ENCODE assay signal across 17 cellular contexts in the genomic region with DNA sequence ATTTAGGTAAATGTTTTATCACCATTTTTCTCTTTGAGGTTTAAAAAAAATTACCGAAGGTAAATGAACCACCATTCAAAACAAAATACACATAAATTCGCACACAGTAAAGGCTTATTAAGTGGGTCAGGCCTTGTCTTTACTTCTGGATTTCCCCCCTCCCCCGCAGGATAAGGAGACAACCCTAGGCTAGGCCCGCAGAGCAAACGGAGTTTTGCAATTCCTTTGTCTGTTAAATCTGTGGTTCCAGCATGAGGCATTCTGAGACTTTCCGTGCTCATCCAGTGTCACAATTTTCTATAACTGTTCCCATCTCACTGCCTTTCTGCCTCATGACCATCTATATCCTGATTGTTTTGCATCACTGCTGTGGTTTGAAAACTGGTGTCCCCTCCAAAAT.
A peak's percentile ranks its signal among the peaks of the same experiment; 100 is the strongest.
DNase-seq lines count a peak whose midpoint lies in the region; ATAC-seq and TF ChIP-seq lines count a peak whose summit lies in the region.
"Had no signal": no experiment of that assay in that cellular context is flagged by ENCODE, and none has a peak within 500 bp of the region (broad histone marks: within the 10 kb centered on the region; RNA-seq: fewer than 3 reads in every experiment).

No MANE protein-coding gene starts in this region.

- H3K9ac ChIP-seq in endodermal cell (ENCODE audit: extremely low read depth, low read length, poor library complexity, severe bottlenecking): no peak overlapping the region
- H3K9ac ChIP-seq in mesendoderm (ENCODE audit: low read length): no peak overlapping the region
- H3K9ac ChIP-seq in PC-3 (ENCODE audit: low read length): no peak overlapping the region

- POLR2A ChIA-PET in PC-3 (lab: Charles Lee; ENCODE audit: unreplicated experiment): no interaction called here
- POLR2A ChIA-PET in CD8-positive, alpha-beta T cell (lab: Charles Lee): no interaction called here

- no peak overlapping the region for H3K4me3 Mint-ChIP-seq in endodermal cell
- no peak overlapping the region for H3K4me3 Mint-ChIP-seq in CD8-positive, alpha-beta T cell
- H3K4me3 Mint-ChIP-seq: B cell; CD4-positive, alpha-beta T cell had no signal

- H3K36me3 ChIP-seq in endodermal cell (ENCODE audit: control insufficient read depth, insufficient read depth, low read length) (no peaks in the 10 kb centered on the region), mesendoderm (ENCODE audit: control insufficient read depth, insufficient read depth, low read length) (no peaks in the 10 kb centered on the region), WERI-Rb-1 (no peaks in the 10 kb centered on the region), PC-3 (ENCODE audit: low read depth, low read length) (no peaks in the 10 kb centered on the region)
- no peaks in the 10 kb centered on the region for H3K36me3 ChIP-seq in CD8-positive, alpha-beta T cell (ENCODE audit: insufficient read depth, low read length)

- H3K4me2 ChIP-seq in mesendoderm (ENCODE audit: low read length) (no peak overlapping the region), PC-3 (ENCODE audit: low read length) (no peak overlapping the region)

- H3K4me3 ChIP-seq in NB4 (ENCODE audit: low read depth, low read length) (no peak overlapping the region), endodermal cell (ENCODE audit: low read length) (no peak overlapping the region), mesendoderm (ENCODE audit: low read length) (no peak overlapping the region), WERI-Rb-1 (ENCODE audit: low read depth, low read length) (no peak overlapping the region), PC-3 (ENCODE audit: low read length) (no peak overlapping the region)
- no peak overlapping the region for H3K4me3 ChIP-seq in CD8-positive, alpha-beta T cell (ENCODE audit: low read depth, low read length)

- WGBS in endodermal cell (ENCODE audit: insufficient coverage in 1 of 2, insufficient read length in 1 of 2), 2 experiments: 56 to 63% methylated on average over 5 to 6 of the region's 6 CpGs
- WGBS in mesendoderm (ENCODE audit: extremely low coverage, insufficient coverage, low lambda C conversion rate): no CpG with 5 or more reads among the region's 6 CpGs

- no peak overlapping the region for H3K27ac ChIP-seq in endodermal cell (ENCODE audit: low read depth, low read length)
- no peak overlapping the region for H3K27ac ChIP-seq in mesendoderm (ENCODE audit: low read depth, low read length)
- no peak overlapping the region for H3K27ac ChIP-seq in WERI-Rb-1
- no peak overlapping the region for H3K27ac ChIP-seq in PC-3 (ENCODE audit: low read length)
- H3K27ac ChIP-seq in CD8-positive, alpha-beta T cell (ENCODE audit: low read depth, low read length): no peak overlapping the region

- no peaks in the 10 kb centered on the region for H3K9me3 ChIP-seq in endodermal cell (ENCODE audit: control insufficient read depth, low read length)
- no peaks in the 10 kb centered on the region for H3K9me3 ChIP-seq in WERI-Rb-1 (ENCODE audit: severe bottlenecking)
- no peaks in the 10 kb centered on the region for H3K9me3 ChIP-seq in PC-3 (ENCODE audit: low read length)
- H3K9me3 ChIP-seq in CD8-positive, alpha-beta T cell (ENCODE audit: low read length): no peaks in the 10 kb centered on the region

- H3K9me3 Mint-ChIP-seq in endodermal cell: no peaks in the 10 kb centered on the region
- no peaks in the 10 kb centered on the region for H3K9me3 Mint-ChIP-seq in CD8-positive, alpha-beta T cell
- H3K9me3 Mint-ChIP-seq: CD4-positive, alpha-beta T cell had no signal

- H4K8ac ChIP-seq in mesendoderm (ENCODE audit: low read depth, low read length): peak overlapping the region; percentile 28

- H3F3A ChIP-seq in PC-3 (ENCODE audit: low read length, unreplicated experiment): no peaks in the 10 kb centered on the region

- no peaks in the 10 kb centered on the region for H3K4me1 ChIP-seq in endodermal cell (ENCODE audit: control insufficient read depth, insufficient read depth, low read length)
- no peaks in the 10 kb centered on the region for H3K4me1 ChIP-seq in mesendoderm (ENCODE audit: control insufficient read depth, low read depth, low read length)
- no peaks in the 10 kb centered on the region for H3K4me1 ChIP-seq in PC-3 (ENCODE audit: insufficient read depth, low read length)
- no peaks in the 10 kb centered on the region for H3K4me1 ChIP-seq in CD8-positive, alpha-beta T cell (ENCODE audit: insufficient read depth, low read length)

- H3K79me1 ChIP-seq in mesendoderm (ENCODE audit: low read length): no peaks in the 10 kb centered on the region

- H2BK5ac ChIP-seq in mesendoderm (ENCODE audit: low read length): no peak overlapping the region

- no peak for ATAC-seq in PC-3
- ATAC-seq in CD8-positive, alpha-beta T cell: no peak

- H4K5ac ChIP-seq in mesendoderm (ENCODE audit: low read length): no peak overlapping the region

- peak overlapping the region; percentile 44 for H3K27ac Mint-ChIP-seq in endodermal cell
- no peak overlapping the region for H3K27ac Mint-ChIP-seq in CD8-positive, alpha-beta T cell
- H3K27ac Mint-ChIP-seq: B cell; CD4-positive, alpha-beta T cell had no signal

- no TSS peak for BruUV-seq in PC-3 (replicated peaks; lab: Mats Ljungman, UMichigan)

- H3K56ac ChIP-seq in mesendoderm (ENCODE audit: low read length): no peak overlapping the region

- TF ChIP-seq CTCF in NB4 (IDR thresholded peaks at IDR 0.05; ENCODE audit: low read depth, low read length) (no peak), endodermal cell (conservative IDR thresholded peaks at IDR 0.05) (no peak), WERI-Rb-1 (IDR thresholded peaks at IDR 0.05; ENCODE audit: low read depth, low read length) (no peak), PC-3 (conservative IDR thresholded peaks at IDR 0.05; ENCODE audit: low read depth, low read length) (no peak)
- TF ChIP-seq CTCF in CD8-positive, alpha-beta T cell (IDR thresholded peaks at IDR 0.05): no peak

- no peak overlapping the region for H2AFZ ChIP-seq in PC-3 (ENCODE audit: low read length)

- H2BK15ac ChIP-seq in mesendoderm (replicated peaks; ENCODE audit: low read depth): no peak overlapping the region

- CTCF ChIA-PET in PC-3 (lab: Charles Lee): no interaction called here
- CTCF ChIA-PET in CD8-positive, alpha-beta T cell (lab: Charles Lee): no interaction called here

- no peaks in the 10 kb centered on the region for H4K20me1 ChIP-seq in PC-3 (ENCODE audit: low read length)

- H2BK120ac ChIP-seq in mesendoderm (ENCODE audit: low read depth, low read length): no peak overlapping the region

- H3K4ac ChIP-seq in mesendoderm (ENCODE audit: low read depth, low read length): no peak overlapping the region

- no peaks in the 10 kb centered on the region for H3K79me2 ChIP-seq in mesendoderm (ENCODE audit: control insufficient read depth, insufficient read depth, low read length)
- no peaks in the 10 kb centered on the region for H3K79me2 ChIP-seq in PC-3 (ENCODE audit: low read length)

- TF ChIP-seq POLR2A in NB4 (IDR thresholded peaks at IDR 0.05; ENCODE audit: extremely low read depth, insufficient read length): no peak

- H3K23ac ChIP-seq in mesendoderm (ENCODE audit: low read length): no peak overlapping the region

- no peaks in the 10 kb centered on the region for H3K36me3 Mint-ChIP-seq in endodermal cell (ENCODE audit: low read depth)
- no peaks in the 10 kb centered on the region for H3K36me3 Mint-ChIP-seq in CD8-positive, alpha-beta T cell

- H3K27me3 ChIP-seq in endodermal cell (ENCODE audit: control insufficient read depth, insufficient read depth, low read length, poor library complexity, severe bottlenecking) (no peaks in the 10 kb centered on the region), mesendoderm (ENCODE audit: insufficient read depth, low read length, poor library complexity) (no peaks in the 10 kb centered on the region), WERI-Rb-1 (ENCODE audit: insufficient read depth, low read depth, severe bottlenecking) (peaks cover 6% of the 10 kb centered on the region), PC-3 (ENCODE audit: low read length) (peaks cover 22% of the 10 kb centered on the region; the same call in 1 of the 2 replicates)
- H3K27me3 ChIP-seq in CD8-positive, alpha-beta T cell (ENCODE audit: insufficient read depth, low read length): no peaks in the 10 kb centered on the region

- DNase-seq in NB4 (ENCODE audit: low read depth) (peak; percentile 1), SKM-1 treated with dmso at 0.1 percent for 144 hours (lab: John Stamatoyannopoulos, UW; ENCODE audit: unreplicated experiment) (peak; percentile 36), endodermal cell (no peak), mesendoderm (no peak), WERI-Rb-1 (no peak), PC-3 (no peak), hypothalamus (lab: John Stamatoyannopoulos, UW) (no peak)
- no peak for DNase-seq in CD8-positive, alpha-beta T cell
- DNase-seq: C1 segment of cervical spinal cord; CD4-positive, alpha-beta T cell; COR-L47; DMS153; DMS79 treated with DMSO at 0.1 percent for 48 hours; EL; GDM1; IMR-90 had no signal

- intact Hi-C loops in PC-3 (cut with micrococcal nuclease): no loop called here
- intact Hi-C loops in CD8-positive, alpha-beta T cell (cut with DNase I, micrococcal nuclease): no loop called here

- H3K4me1 Mint-ChIP-seq in endodermal cell: peaks cover 5% of the 10 kb centered on the region
- H3K4me1 Mint-ChIP-seq in CD8-positive, alpha-beta T cell (ENCODE audit: low read depth): no peaks in the 10 kb centered on the region
- H3K4me1 Mint-ChIP-seq: B cell had no signal

- H2AK5ac ChIP-seq in mesendoderm (ENCODE audit: low read length): no peak overlapping the region

- no peak overlapping the region for H3K18ac ChIP-seq in mesendoderm (ENCODE audit: low read length)

- H3K27me3 Mint-ChIP-seq in endodermal cell (ENCODE audit: insufficient read depth): no peaks in the 10 kb centered on the region
- H3K27me3 Mint-ChIP-seq in CD8-positive, alpha-beta T cell (ENCODE audit: low read depth): peaks cover 12% of the 10 kb centered on the region

- no peaks in the 10 kb centered on the region for H3K9me2 ChIP-seq in PC-3 (replicated peaks; ENCODE audit: low read length)

Comparison
In these comparisons a context has a peak if more than half of its experiments do, and no peak if none do; other contexts are left out.
1. DNase-seq: peak in NB4 (single experiment) and SKM-1 treated with dmso at 0.1 percent for 144 hours (single experiment); none in endodermal cell (single experiment), mesendoderm (single experiment), WERI-Rb-1 (single experiment), PC-3 (single experiment), hypothalamus (0 of 51) and CD8-positive, alpha-beta T cell (0 of 7).